In the genomic region with DNA sequence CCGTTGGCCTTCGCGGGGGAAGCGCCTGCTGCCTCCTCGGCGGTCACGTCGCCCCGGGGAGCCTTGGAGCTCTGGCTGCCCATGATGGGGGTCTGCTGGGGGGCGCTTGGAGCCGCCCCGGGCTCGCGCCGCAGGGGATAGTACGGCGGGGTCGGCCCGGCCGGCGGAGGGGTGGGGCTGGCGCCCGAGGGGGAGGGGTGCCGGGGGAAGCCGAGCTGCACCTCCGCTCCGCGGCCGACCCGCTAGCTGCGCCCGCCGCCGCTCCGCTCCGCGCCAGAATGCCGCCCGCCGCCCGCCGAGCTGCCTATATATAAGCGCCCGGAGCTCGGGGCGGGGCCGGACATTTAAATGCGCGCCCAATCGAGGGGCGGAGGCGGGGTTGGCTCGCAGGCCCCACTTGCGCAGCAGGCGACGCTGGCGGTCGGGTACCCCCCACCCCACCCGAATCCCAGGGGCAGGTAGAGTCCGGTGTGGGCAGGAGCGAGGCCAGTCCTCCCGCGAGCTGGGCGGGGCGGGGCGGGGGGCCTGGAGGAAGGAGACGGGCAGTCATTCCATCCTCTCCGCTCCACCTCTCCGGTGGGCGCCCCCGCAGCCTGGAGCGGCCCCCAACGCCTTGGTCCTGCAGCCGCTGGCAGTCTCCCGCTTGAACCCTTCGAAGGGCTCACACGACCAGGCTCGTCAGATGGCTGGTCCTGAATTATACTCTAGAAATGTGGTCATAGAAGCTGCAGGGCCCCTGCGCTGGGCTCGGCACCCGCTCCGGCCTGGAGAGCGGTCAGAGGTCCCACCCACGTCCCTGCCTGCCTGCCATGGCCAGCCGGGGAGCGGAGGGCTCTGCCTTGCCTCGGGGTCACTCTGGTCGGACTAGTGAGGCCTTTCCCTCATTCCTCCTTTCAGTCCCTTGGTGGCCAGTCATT, we compare ENCODE assay signal across 8 cellular contexts. TPM values are rescaled to one million over a fixed set of nuclear protein-coding genes. Genes with fewer than 3 reads are reported as not detected.
DNase-seq lines count a peak whose midpoint lies in the region; ATAC-seq, FAIRE-seq and TF ChIP-seq lines count a peak whose summit lies in the region.

A gene with protein sequence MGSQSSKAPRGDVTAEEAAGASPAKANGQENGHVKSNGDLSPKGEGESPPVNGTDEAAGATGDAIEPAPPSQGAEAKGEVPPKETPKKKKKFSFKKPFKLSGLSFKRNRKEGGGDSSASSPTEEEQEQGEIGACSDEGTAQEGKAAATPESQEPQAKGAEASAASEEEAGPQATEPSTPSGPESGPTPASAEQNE (minus strand): TSS at position 283 of the 917 bp plus-strand sequence. CDS start 200 bp downstream, at position 83.

- H3K27ac ChIP-seq in A549, result peak within 1 kb of the TSS; percentile 96 to 98

- peak; percentile 90 for TF ChIP-seq POLR2A in A549 (IDR thresholded peaks at IDR 0.05; ENCODE audit: low read length)

- peak within 1 kb of the TSS; percentile 96 for H3K4me2 ChIP-seq in A549

- no peak for FAIRE-seq in A549 (lab: Jason Lieb, UNC)

- H3K9me3 ChIP-seq in A549 (no peaks in the 10 kb centered on the region), NT2/D1 (ENCODE audit: insufficient read depth, low read length) (no peaks in the 10 kb centered on the region), mucosa of descending colon (no peaks in the 10 kb centered on the region)

- H3K27me3 ChIP-seq in NT2/D1 (ENCODE audit: insufficient read depth, insufficient read length), result peaks cover 10% of the 10 kb centered on the region

- TF ChIP-seq CTCF in A549 (IDR thresholded peaks at IDR 0.05) (no peak), epithelial cell of esophagus (IDR thresholded peaks at IDR 0.05; ENCODE audit: insufficient read depth, low read depth, low read length, missing control alignments) (no peak), mucosa of descending colon (IDR thresholded peaks at IDR 0.05) (no peak)

- H3K4me1 ChIP-seq in A549, result peaks cover 33% of the 10 kb centered on the region
- peaks cover 33% of the 10 kb centered on the region for H3K4me1 ChIP-seq in NT2/D1 (ENCODE audit: insufficient read depth, insufficient read length)
- peaks cover 36% of the 10 kb centered on the region for H3K4me1 ChIP-seq in mucosa of descending colon (ENCODE audit: low read depth)

- no peak for TF ChIP-seq EP300 in A549 (IDR thresholded peaks at IDR 0.05)

- H3K9ac ChIP-seq in NT2/D1 (ENCODE audit: insufficient read length, low read depth), result peak within 1 kb of the TSS; percentile 98

- DNase-seq in A549 (ENCODE audit: low read depth in 1 of 2, low spot score in 1 of 2), result peak; percentile 43 to 54
- peak; percentile 69 for DNase-seq in NT2/D1 (ENCODE audit: low read depth, low spot score)
- DNase-seq in activated CD8-positive, alpha-beta memory T cell treated with anti-CD3 and anti-CD28 coated beads, Interleukin-2, amount 50 U/mL, for 48 hours, result peak; percentile 95
- DNase-seq in epithelial cell of esophagus (ENCODE audit: low read depth), result peak; percentile 68
- peak; percentile 91 to 92 (median 91) for DNase-seq in mucosa of descending colon
- peak; percentile 69 to 78 for DNase-seq in stimulated activated CD8-positive, alpha-beta memory T cell treated with anti-CD3 and anti-CD28 coated beads, Interleukin-4, amount 100 ng/mL, for 1 hour (ENCODE audit: low read depth in 2 of 2, low spot score in 1 of 2)

- intact Hi-C loops in mucosa of descending colon (cut with DNase I, micrococcal nuclease), result no loop called here

- CTCF ChIA-PET in A549 (lab: Yijun Ruan, JAX), result interaction anchor here (0.6 to 1.7 kb wide), 13 partner anchors 12 to 250 kb away, joined by 3 to 5 read pairs (median 3); no protein-coding TSS in a partner anchor

- POLR2A ChIA-PET in A549 (lab: Yijun Ruan, JAX), result interaction anchor here (0.6 to 2.1 kb wide), 19 partner anchors 9 to 258 kb away, joined by 3 to 20 read pairs (median 5); partner anchors contain the start of genes BSDC1, CCDC28B and HDAC1

- peak; percentile 62 to 73 for ATAC-seq in A549
- peak; percentile 35 for ATAC-seq in GM18868 (IDR thresholded peaks at IDR 0.05; ENCODE audit: unreplicated experiment)
- peak; percentile 39 for ATAC-seq in HG03520 (IDR thresholded peaks at IDR 0.05; ENCODE audit: unreplicated experiment)
- peak; percentile 70 for ATAC-seq in mucosa of descending colon

- no CpG with 5 or more reads among the region's 88 CpGs for WGBS in A549 (ENCODE audit: missing lambda C conversion rate)

- H3K36me3 ChIP-seq in NT2/D1 (ENCODE audit: insufficient read depth, insufficient read length, low read length) (peaks cover 41% of the 10 kb centered on the region), mucosa of descending colon (ENCODE audit: low read depth) (no peaks in the 10 kb centered on the region)

- H3K4me3 ChIP-seq in A549 (peak within 1 kb of the TSS; percentile 100), NT2/D1 (ENCODE audit: insufficient read length, low read depth) (peak within 1 kb of the TSS; percentile 83), epithelial cell of esophagus (ENCODE audit: low read length) (peak within 1 kb of the TSS; percentile 47), mucosa of descending colon (peak within 1 kb of the TSS; percentile 48)

- TF ChIP-seq RAD21 in A549 (conservative IDR thresholded peaks at IDR 0.05 in 1 of 2, IDR thresholded peaks at IDR 0.05 in 1 of 2), result no peak

TF ChIP-seq in A549, 52 proteins besides CTCF, POLR2A, EP300 and RAD21:
- TF ChIP-seq ZSCAN20 (CRISPR knock-in tag; IDR thresholded peaks at IDR 0.05) (no peak), CBX8 (IDR thresholded peaks at IDR 0.05) (no peak), JUN (IDR thresholded peaks at IDR 0.05) (peak; percentile 72 to 92; a peak in 4 of 5 replicates), FOSB (CRISPR knock-in tag; IDR thresholded peaks at IDR 0.05) (no peak), RFX5 (IDR thresholded peaks at IDR 0.05) (no peak), USF2 (IDR thresholded peaks at IDR 0.05) (no peak), CBX2 (IDR thresholded peaks at IDR 0.05; ENCODE audit: borderline replicate concordance, low read depth) (no peak), PHF8 (IDR thresholded peaks at IDR 0.05; ENCODE audit: borderline replicate concordance, low read depth) (peak; percentile 64)
- TF ChIP-seq, protein P1, sequence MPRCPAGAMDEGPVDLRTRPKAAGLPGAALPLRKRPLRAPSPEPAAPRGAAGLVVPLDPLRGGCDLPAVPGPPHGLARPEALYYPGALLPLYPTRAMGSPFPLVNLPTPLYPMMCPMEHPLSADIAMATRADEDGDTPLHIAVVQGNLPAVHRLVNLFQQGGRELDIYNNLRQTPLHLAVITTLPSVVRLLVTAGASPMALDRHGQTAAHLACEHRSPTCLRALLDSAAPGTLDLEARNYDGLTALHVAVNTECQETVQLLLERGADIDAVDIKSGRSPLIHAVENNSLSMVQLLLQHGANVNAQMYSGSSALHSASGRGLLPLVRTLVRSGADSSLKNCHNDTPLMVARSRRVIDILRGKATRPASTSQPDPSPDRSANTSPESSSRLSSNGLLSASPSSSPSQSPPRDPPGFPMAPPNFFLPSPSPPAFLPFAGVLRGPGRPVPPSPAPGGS (IDR thresholded peaks at IDR 0.05), result peak; percentile 96
- TF ChIP-seq, protein P2, sequence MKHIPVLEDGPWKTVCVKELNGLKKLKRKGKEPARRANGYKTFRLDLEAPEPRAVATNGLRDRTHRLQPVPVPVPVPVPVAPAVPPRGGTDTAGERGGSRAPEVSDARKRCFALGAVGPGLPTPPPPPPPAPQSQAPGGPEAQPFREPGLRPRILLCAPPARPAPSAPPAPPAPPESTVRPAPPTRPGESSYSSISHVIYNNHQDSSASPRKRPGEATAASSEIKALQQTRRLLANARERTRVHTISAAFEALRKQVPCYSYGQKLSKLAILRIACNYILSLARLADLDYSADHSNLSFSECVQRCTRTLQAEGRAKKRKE (CRISPR knock-in tag; IDR thresholded peaks at IDR 0.05; ENCODE audit: low read depth), result no peak
- TF ChIP-seq, protein P3, sequence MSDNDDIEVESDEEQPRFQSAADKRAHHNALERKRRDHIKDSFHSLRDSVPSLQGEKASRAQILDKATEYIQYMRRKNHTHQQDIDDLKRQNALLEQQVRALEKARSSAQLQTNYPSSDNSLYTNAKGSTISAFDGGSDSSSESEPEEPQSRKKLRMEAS (IDR thresholded peaks at IDR 0.05), result no peak

RNA-seq across cellular contexts. Expression of the gene that starts here (rescaled TPM):
- polyA plus RNA-seq in A549 (2011; rRNA removed), result 73.2 and 89.4 TPM in 2 replicates
- 88.2 and 105 TPM in 2 replicates for polyA plus RNA-seq in A549 (2012; cell fraction: cytosol; rRNA removed)
- polyA plus RNA-seq in A549 (2012; cell fraction: nucleus; rRNA removed), result 39.5 and 51.9 TPM in 2 replicates
- polyA plus RNA-seq in A549 (2017; fragmentation: RNase III; extraction: RNeasy Plus Mini Kit Qiagen cat#74134 plus additional on column Dnase treatment), result 44.6 to 62.6 TPM (median 57.7 TPM) in 3 replicates
- 38.8 and 49.1 TPM in 2 replicates for polyA minus RNA-seq in A549 (2011; rRNA and poly(A)+ RNA removed)
- total RNA-seq in mucosa of descending colon, result 100 to 1,000 TPM in 2 of 3 donors, 10 to 100 TPM in 1; 37.0 to 149 (median 140) TPM

Comparison
In these comparisons a context has a peak if more than half of its experiments do, and no peak if none do; other contexts are left out.
1. Peak in every context shown above with its lines: DNase-seq, ATAC-seq, H3K4me3 ChIP-seq and H3K27ac ChIP-seq.
2. H3K4me3 ChIP-seq: peak in every context shown above with its lines; median percentile 100 in A549; 83 in NT2/D1; 48 in mucosa of descending colon; 47 in epithelial cell of esophagus.